8 cellular contexts compared by ENCODE assay signal in genomic region chr4:6716018-6716911, GRCh38. TPM values are rescaled to one million over a fixed set of nuclear protein-coding genes. Genes with fewer than 3 reads are reported as not detected.
DNase-seq lines count a peak whose midpoint lies in the region; ATAC-seq, FAIRE-seq and TF ChIP-seq lines count a peak whose summit lies in the region.

Gene BLOC1S4 (plus strand): TSS chr4:6716174. CDS start chr4:6716210, 36 bp downstream.

- H3K9me2 ChIP-seq in OCI-LY7 (ENCODE audit: insufficient read depth, low read length): no peaks in the 10 kb centered on the region

- H3K27ac ChIP-seq in HUES6 (ENCODE audit: low read depth, low read length) (peak within 1 kb of the TSS; percentile 70; the same call in 1 of the 2 replicates), OCI-LY7 (ENCODE audit: low read depth, low read length, poor library complexity, severe bottlenecking) (peak within 1 kb of the TSS; percentile 38)

- H3K4me1 ChIP-seq in HUES6 (ENCODE audit: control insufficient read depth, insufficient read depth, low read length): 0 out of 2 replicates have a peak, but pooled peaks cover 3% of the 10 kb centered on the region
- H3K4me1 ChIP-seq in OCI-LY7 (ENCODE audit: insufficient read depth, low read length, poor library complexity, severe bottlenecking): peaks cover 21% of the 10 kb centered on the region
- H3K4me1 ChIP-seq in mucosa of stomach (ENCODE audit: control insufficient read depth, insufficient read depth, low read length): peaks cover 7% of the 10 kb centered on the region

- H4K20me1 ChIP-seq in OCI-LY7 (ENCODE audit: insufficient read depth, low read length): no peaks in the 10 kb centered on the region; the same call in 1 of the 2 replicates

- TF ChIP-seq POLR2A in erythroblast (IDR thresholded peaks at IDR 0.05; ENCODE audit: low read length): peak; percentile 84

- no peaks in the 10 kb centered on the region for H3K36me3 ChIP-seq in HUES6 (ENCODE audit: control insufficient read depth, insufficient read depth, low read length)
- no peaks in the 10 kb centered on the region for H3K36me3 ChIP-seq in OCI-LY7 (ENCODE audit: insufficient read depth, low read length)
- no peaks in the 10 kb centered on the region for H3K36me3 ChIP-seq in mucosa of stomach (ENCODE audit: control insufficient read depth, insufficient read depth, low read length)

- POLR2A ChIA-PET in OCI-LY7 (lab: Charles Lee): interaction anchor here (1.0 to 2.7 kb wide), 8 partner anchors 8 to 351 kb away, joined by 3 to 12 read pairs (median 6); partner anchors contain the start of gene MRFAP1

- peak within 1 kb of the TSS; percentile 97 for H2AFZ ChIP-seq in OCI-LY7 (ENCODE audit: low read length)

- no TSS peak for BruUV-seq in OCI-LY7 (replicated peaks; lab: Mats Ljungman, UMichigan)

- FAIRE-seq in D721Med (lab: Jason Lieb, UNC): no peak

- intact Hi-C loops in OCI-LY7 (cut with micrococcal nuclease; ENCODE audit: unreplicated experiment): loop anchor here (1.0 to 2.0 kb wide), 3 partner anchors 41 to 352 kb away; partner anchors contain the start of genes GRPEL1 and MRFAP1

- peak within 1 kb of the TSS; percentile 97 for H3K9ac ChIP-seq in HUES6 (ENCODE audit: low read length)
- peak within 1 kb of the TSS; percentile 87 for H3K9ac ChIP-seq in mucosa of stomach (ENCODE audit: low read length)

- H3K27me3 ChIP-seq in HUES6 (ENCODE audit: control insufficient read depth, insufficient read depth, low read length): no peaks in the 10 kb centered on the region; the same call in 1 of the 2 replicates
- no peaks in the 10 kb centered on the region for H3K27me3 ChIP-seq in mucosa of stomach (ENCODE audit: control insufficient read depth, insufficient read depth, low read length)

- no peak for TF ChIP-seq CTCF in D721Med (IDR thresholded peaks at IDR 0.05; ENCODE audit: insufficient read depth, missing control alignments)
- no peak for TF ChIP-seq CTCF in OCI-LY7 (conservative IDR thresholded peaks at IDR 0.05; ENCODE audit: low read length)

- DNase-seq in D721Med (ENCODE audit: insufficient read length, low spot score) (peak; percentile 88), OCI-LY7 (ENCODE audit: low spot score) (peak; percentile 97), activated T-cell treated with anti-CD3 and anti-CD28 coated beads for 48 hours (ENCODE audit: low read depth) (peak; percentile 88), erythroblast (lab: John Stamatoyannopoulos, UW) (peak; percentile 96)
- DNase-seq in stimulated activated CD8-positive, alpha-beta memory T cell treated with anti-CD3 and anti-CD28 coated beads, Interleukin-4, amount 100 ng/mL, for 48 hours: peak; percentile 90

- no peaks in the 10 kb centered on the region for H3K9me3 ChIP-seq in HUES6 (ENCODE audit: control insufficient read depth, insufficient read depth, low read depth, low read length)
- peaks cover 6% of the 10 kb centered on the region; the same call in 1 of the 2 replicates for H3K9me3 ChIP-seq in OCI-LY7 (ENCODE audit: low read length)
- no peaks in the 10 kb centered on the region for H3K9me3 ChIP-seq in mucosa of stomach (ENCODE audit: control insufficient read depth, low read length)

- H3K4me3 ChIP-seq in HUES6 (ENCODE audit: low read depth, low read length) (peak within 1 kb of the TSS; percentile 99), OCI-LY7 (ENCODE audit: low read depth, low read length, poor library complexity, severe bottlenecking) (peak within 1 kb of the TSS; percentile 77), mucosa of stomach (ENCODE audit: low read length) (peak within 1 kb of the TSS; percentile 99)

- peak; percentile 86 for ATAC-seq in GM21423 (IDR thresholded peaks at IDR 0.05; ENCODE audit: unreplicated experiment)

- H3K4me2 ChIP-seq in OCI-LY7 (ENCODE audit: low read length): peak within 1 kb of the TSS; percentile 81

- CTCF ChIA-PET in OCI-LY7 (lab: Charles Lee; ENCODE audit: unreplicated experiment): interaction anchor here (0.6 kb wide), 1 partner anchor 287 kb away, joined by 3 read pairs; no protein-coding TSS in a partner anchor

- H3K79me2 ChIP-seq in OCI-LY7 (ENCODE audit: insufficient read depth, low read depth, low read length): peaks cover 25% of the 10 kb centered on the region

RNA-seq across cellular contexts. Expression of gene BLOC1S4, which starts in this region (rescaled TPM):
- total RNA-seq in OCI-LY7 (2014; rRNA removed; shearing (Covaris generic)): 26.5 and 36.1 TPM in 2 replicates
- total RNA-seq in OCI-LY7 (2022): 26.1 and 32.3 TPM in 2 replicates

Comparison
In these comparisons a context has a peak if more than half of its experiments do, and no peak if none do; other contexts are left out.
1. Peak in every context shown above with its lines: DNase-seq, ATAC-seq, H3K4me3 ChIP-seq and H3K27ac ChIP-seq.